Comparison of ENCODE assay signal across 7 cellular contexts in genomic region chr3:164397462-164397861, GRCh38.
"Had no signal": no experiment of that assay in that cellular context is flagged by ENCODE, and none has a peak within 500 bp of the region (broad histone marks: within the 10 kb centered on the region; RNA-seq: fewer than 3 reads in every experiment).

No MANE protein-coding gene starts in this region.

- FAIRE-seq: H1, H54, HTR-8/SVneo, K562 had no signal

- DNase-seq: H9, HCEC 1CT, IMR-90 had no signal
